25 cellular contexts compared by ENCODE assay signal in the genomic region with DNA sequence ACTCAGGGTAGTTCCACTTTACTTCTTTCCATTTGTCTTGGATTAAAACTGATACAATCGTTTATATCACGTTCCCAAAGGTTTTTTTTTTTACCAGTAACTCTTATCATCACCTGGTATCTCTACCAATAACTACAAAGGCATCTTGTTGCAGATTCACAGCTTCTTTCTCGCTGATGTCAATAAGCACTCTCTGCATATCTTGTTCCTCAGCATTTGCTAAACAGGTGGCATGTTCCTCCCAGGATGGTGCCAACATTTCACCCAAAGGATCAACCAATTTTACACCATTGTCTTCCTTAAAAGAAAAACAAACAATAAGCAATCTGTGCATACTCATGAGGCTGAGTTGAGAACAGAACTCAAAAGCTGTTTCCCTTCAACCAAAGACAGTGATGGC.
"Had no signal": no experiment of that assay in that cellular context is flagged by ENCODE, and none has a peak within 500 bp of the region (broad histone marks: within the 10 kb centered on the region; RNA-seq: fewer than 3 reads in every experiment).

No MANE protein-coding gene starts in this region.

- H3K4me3 ChIP-seq: body of pancreas, cardiac muscle cell, coronary artery, dorsolateral prefrontal cortex had no signal

- H3K27me3 ChIP-seq: body of pancreas, cardiac muscle cell, dorsolateral prefrontal cortex had no signal

- H3K9me3 ChIP-seq: body of pancreas had no signal

- DNase-seq: activated B cell treated with CpG ODN at 0.5 μM for 24 hours; activated CD4-positive, alpha-beta T cell treated with anti-CD3 and anti-CD28 coated beads for 48 hours; activated CD4-positive, alpha-beta T cell treated with anti-CD3 and anti-CD28 coated beads, Interleukin-2, amount 50 U/mL, for 1 hour; activated CD4-positive, alpha-beta T cell treated with anti-CD3 and anti-CD28 coated beads, Interleukin-2, amount 50 U/mL, for 48 hours; activated CD8-positive, alpha-beta memory T cell treated with anti-CD3 and anti-CD28 coated beads, Interleukin-2, amount 10 ng/mL, durations not matched to agents 7 days and 5 days; activated CD8-positive, alpha-beta memory T cell treated with anti-CD3 and anti-CD28 coated beads, Interleukin-2, amount 50 U/mL, for 4 hours; activated CD8-positive, alpha-beta T cell treated with anti-CD3 and anti-CD28 coated beads for 36 hours; activated effector memory CD4-positive, alpha-beta T cell treated with anti-CD3 and anti-CD28 coated beads, Interleukin-2, amount 50 U/mL, for 16 hours; activated naive CD4-positive, alpha-beta T cell treated with anti-CD3 and anti-CD28 coated beads for 36 hours; activated T-cell treated with anti-CD3 and anti-CD28 coated beads, Interleukin-2, amount 50 U/mL, for 1 hour; activated T-cell treated with anti-CD3 and anti-CD28 coated beads, Interleukin-2, amount 50 U/mL, for 48 hours; amniotic stem cell; aorta; body of pancreas; central memory CD4-positive, alpha-beta T cell; cerebellar nuclear complex; dorsolateral prefrontal cortex; effector memory CD4-positive, alpha-beta T cell; endodermal cell; foreskin fibroblast; head of caudate nucleus; T-helper 2 cell; WERI-Rb-1 had no signal

- H3K27ac ChIP-seq: body of pancreas, cardiac muscle cell, coronary artery, dorsolateral prefrontal cortex, WERI-Rb-1 had no signal
